ENCODE assay signal across 15 cellular contexts in genomic region chr16:3027488-3027795, GRCh38. TPM values are rescaled to one million over a fixed set of nuclear protein-coding genes. Genes with fewer than 3 reads are reported as not detected.
A peak's percentile ranks its signal among the peaks of the same experiment; 100 is the strongest.
DNase-seq lines count a peak whose midpoint lies in the region; ATAC-seq and TF ChIP-seq lines count a peak whose summit lies in the region.
"Had no signal": no experiment of that assay in that cellular context is flagged by ENCODE, and none has a peak within 500 bp of the region (broad histone marks: within the 10 kb centered on the region; RNA-seq: fewer than 3 reads in every experiment).

No MANE protein-coding gene starts in this region.

- intact Hi-C loops in Caco-2 (cut with micrococcal nuclease; ENCODE audit: unreplicated experiment): no loop called here
- intact Hi-C loops in colonic mucosa (cut with DNase I): no loop called here

- in situ Hi-C loops in HAP-1 (cut with MboI; ENCODE audit: low sequenced_read_pairs): no loop called here

- H3K4me1 ChIP-seq in Caco-2: peaks cover 21% of the 10 kb centered on the region
- H3K4me1 ChIP-seq in Karpas-422 (ENCODE audit: low read length): peaks cover 27% of the 10 kb centered on the region
- H3K4me1 ChIP-seq in smooth muscle cell (ENCODE audit: low read depth): peaks cover 16% of the 10 kb centered on the region
- H3K4me1 ChIP-seq in HAP-1: peaks cover 15% of the 10 kb centered on the region
- H3K4me1 ChIP-seq in colonic mucosa: peaks cover 15% of the 10 kb centered on the region

- POLR2A ChIA-PET in Caco-2 (lab: Charles Lee): interaction anchor here (0.6 to 2.0 kb wide), 6 partner anchors 11 to 345 kb away, joined by 4 to 15 read pairs (median 4); partner anchors contain the start of gene PKMYT1

- peak overlapping the region; percentile 50 for H3K27ac Mint-ChIP-seq in Caco-2 (ENCODE audit: unreplicated experiment)
- H3K27ac Mint-ChIP-seq in activated T-helper 17 cell treated with anti-CD3 and anti-CD28 coated beads, Interleukin-2, amount 50 U/mL, for 72 hours: no peak overlapping the region
- H3K27ac Mint-ChIP-seq: CD8-positive, alpha-beta T cell; T-helper 2 cell treated with Interferon-gamma antibody and Interleukin-4, amounts not matched to agents 5 μg/mL and 100 μg/mL, for 36 hours had no signal

- CTCF ChIA-PET in Caco-2 (lab: Charles Lee): interaction anchor here (0.7 to 2.6 kb wide), 16 partner anchors 7 to 153 kb away, joined by 3 to 89 read pairs (median 4); partner anchors contain the start of genes PAQR4 and TNFRSF12A

- DNase-seq in Caco-2: no peak
- DNase-seq in Karpas-422: no peak
- DNase-seq in smooth muscle cell (lab: John Stamatoyannopoulos, UW; ENCODE audit: unreplicated experiment): no peak
- no peak for DNase-seq in HAP-1 (ENCODE audit: low spot score in 2 of 2)
- DNase-seq in NCI-H748 treated with DMSO at 0.1 percent for 48 hours (lab: John Stamatoyannopoulos, UW): no peak
- no peak for DNase-seq in colonic mucosa
- DNase-seq: HCEC 1CT, NCI-H524 treated with DMSO at 0.1 percent for 48 hours, SW 1271 had no signal

- no peaks in the 10 kb centered on the region for H3F3A ChIP-seq in smooth muscle cell (ENCODE audit: low read depth)

- H3K4me1 Mint-ChIP-seq in Caco-2 (ENCODE audit: low read depth, unreplicated experiment): peaks cover 21% of the 10 kb centered on the region
- H3K4me1 Mint-ChIP-seq in activated T-helper 17 cell treated with anti-CD3 and anti-CD28 coated beads, Interleukin-2, amount 50 U/mL, for 72 hours: peaks cover 16% of the 10 kb centered on the region

- no peaks in the 10 kb centered on the region for H3K9me2 ChIP-seq in Karpas-422 (replicated peaks; ENCODE audit: insufficient read depth, low read length)

- H3K4me3 ChIP-seq in Caco-2 (ENCODE audit: low read depth, low read length) (no peak overlapping the region), Karpas-422 (ENCODE audit: low read length) (no peak overlapping the region), smooth muscle cell (no peak overlapping the region), HAP-1 (no peak overlapping the region), colonic mucosa (no peak overlapping the region)

- H3K9me3 ChIP-seq in Caco-2: no peaks in the 10 kb centered on the region
- no peaks in the 10 kb centered on the region for H3K9me3 ChIP-seq in Karpas-422 (ENCODE audit: low read length)
- no peaks in the 10 kb centered on the region for H3K9me3 ChIP-seq in smooth muscle cell (replicated peaks; ENCODE audit: low read depth)
- no peaks in the 10 kb centered on the region; the same call in 1 of the 2 replicates for H3K9me3 ChIP-seq in HAP-1
- no peaks in the 10 kb centered on the region for H3K9me3 ChIP-seq in colonic mucosa

- WGBS in smooth muscle cell (ENCODE audit: low lambda C conversion rate): 95% methylated on average over 8 of the region's 8 CpGs

- H3K9ac ChIP-seq in Karpas-422 (ENCODE audit: low read length) (no peak overlapping the region), smooth muscle cell (ENCODE audit: low read depth) (no peak overlapping the region), colonic mucosa (ENCODE audit: low read depth in 2 of 2, low read length in 2 of 2) (no peak overlapping the region)

- H3K9me3 Mint-ChIP-seq in Caco-2 (ENCODE audit: unreplicated experiment): no peaks in the 10 kb centered on the region
- no peaks in the 10 kb centered on the region for H3K9me3 Mint-ChIP-seq in activated T-helper 17 cell treated with anti-CD3 and anti-CD28 coated beads, Interleukin-2, amount 50 U/mL, for 72 hours
- H3K9me3 Mint-ChIP-seq: CD8-positive, alpha-beta T cell; T-helper 2 cell treated with Interferon-gamma antibody and Interleukin-4, amounts not matched to agents 5 μg/mL and 100 μg/mL, for 36 hours had no signal

- H2AFZ ChIP-seq in Karpas-422 (ENCODE audit: low read length) (no peak overlapping the region), smooth muscle cell (ENCODE audit: low read depth) (no peak overlapping the region)

- H3K27ac ChIP-seq in Karpas-422 (ENCODE audit: low read length) (no peak overlapping the region), smooth muscle cell (ENCODE audit: low read depth) (no peak overlapping the region), colonic mucosa (no peak overlapping the region)

- no peak for ATAC-seq in activated T-helper 17 cell treated with anti-CD3 and anti-CD28 coated beads, Interleukin-2, amount 50 U/mL, for 72 hours (replicated peaks)
- no peak for ATAC-seq in HG03469 (IDR thresholded peaks at IDR 0.05; ENCODE audit: unreplicated experiment)

- H3K27me3 ChIP-seq in Caco-2 (replicated peaks; ENCODE audit: control insufficient read depth, insufficient read depth, low read length) (no peaks in the 10 kb centered on the region), Karpas-422 (ENCODE audit: low read length) (no peaks in the 10 kb centered on the region), smooth muscle cell (ENCODE audit: low read depth) (peaks cover 11% of the 10 kb centered on the region), HAP-1 (ENCODE audit: low read depth) (peaks cover 30% of the 10 kb centered on the region), colonic mucosa (peaks cover 4% of the 10 kb centered on the region)

- TSS peak; percentile 22 for BruUV-seq in Caco-2 (replicated peaks; lab: Mats Ljungman, UMichigan)

- H3K36me3 ChIP-seq in Caco-2 (ENCODE audit: control insufficient read depth, insufficient read depth, low read length): peaks cover 6% of the 10 kb centered on the region
- H3K36me3 ChIP-seq in Karpas-422 (ENCODE audit: insufficient read depth, low read length): no peaks in the 10 kb centered on the region; the same call in 1 of the 2 replicates
- no peaks in the 10 kb centered on the region for H3K36me3 ChIP-seq in smooth muscle cell (ENCODE audit: low read depth)
- peaks cover 19% of the 10 kb centered on the region for H3K36me3 ChIP-seq in HAP-1 (replicated peaks)
- no peaks in the 10 kb centered on the region for H3K36me3 ChIP-seq in colonic mucosa

- 0 out of 2 replicates have a peak, but pooled peaks cover 12% of the 10 kb centered on the region for H4K20me1 ChIP-seq in Karpas-422 (ENCODE audit: insufficient read depth, low read depth, low read length)
- peaks cover 71% of the 10 kb centered on the region for H4K20me1 ChIP-seq in smooth muscle cell (ENCODE audit: low read depth)

- peaks cover 4% of the 10 kb centered on the region for H3K79me2 ChIP-seq in Karpas-422 (ENCODE audit: low read length)
- no peaks in the 10 kb centered on the region for H3K79me2 ChIP-seq in smooth muscle cell (ENCODE audit: low read depth)

- peaks cover 64% of the 10 kb centered on the region for H3K36me3 Mint-ChIP-seq in Caco-2 (ENCODE audit: insufficient read depth, unreplicated experiment)
- peaks cover 73% of the 10 kb centered on the region for H3K36me3 Mint-ChIP-seq in activated T-helper 17 cell treated with anti-CD3 and anti-CD28 coated beads, Interleukin-2, amount 50 U/mL, for 72 hours (ENCODE audit: low read depth)

- H3K27me3 Mint-ChIP-seq in Caco-2 (ENCODE audit: insufficient read depth, unreplicated experiment): no peaks in the 10 kb centered on the region
- H3K27me3 Mint-ChIP-seq in activated T-helper 17 cell treated with anti-CD3 and anti-CD28 coated beads, Interleukin-2, amount 50 U/mL, for 72 hours: peaks cover 8% of the 10 kb centered on the region

- H3K4me2 ChIP-seq in Karpas-422 (ENCODE audit: low read depth, low read length, poor library complexity, severe bottlenecking): peak overlapping the region; percentile 53
- peak overlapping the region; percentile 67 for H3K4me2 ChIP-seq in smooth muscle cell

- TF ChIP-seq CTCF in Caco-2 (IDR thresholded peaks at IDR 0.05; ENCODE audit: insufficient read depth in 1 of 2, low read depth in 1 of 2, low read length in 1 of 2, severe bottlenecking in 1 of 2, unreplicated experiment in 1 of 2): no peak
- no peak for TF ChIP-seq CTCF in smooth muscle cell (IDR thresholded peaks at IDR 0.05; ENCODE audit: borderline replicate concordance, insufficient read depth, poor library complexity, severe bottlenecking)
- TF ChIP-seq CTCF in colonic mucosa (IDR thresholded peaks at IDR 0.05): no peak

- H3K4me3 Mint-ChIP-seq in Caco-2 (ENCODE audit: unreplicated experiment): no peak overlapping the region
- peak overlapping the region; percentile 89 for H3K4me3 Mint-ChIP-seq in activated T-helper 17 cell treated with anti-CD3 and anti-CD28 coated beads, Interleukin-2, amount 50 U/mL, for 72 hours
- H3K4me3 Mint-ChIP-seq: CD8-positive, alpha-beta T cell; T-helper 2 cell treated with Interferon-gamma antibody and Interleukin-4, amounts not matched to agents 5 μg/mL and 100 μg/mL, for 36 hours had no signal

RNA-seq across cellular contexts. Expression of gene THOC6, which starts 3.6 kb away (rescaled TPM):
- total RNA-seq in Caco-2 (2022) (46.0 and 48.0 TPM in 2 replicates), smooth muscle cell (24.1 and 28.9 TPM in 2 replicates), colonic mucosa (10 to 100 TPM; 27.4 to 45.8 TPM)
- total RNA-seq in Karpas-422 (2014; rRNA removed; shearing (Covaris generic); ENCODE audit: low replicate concordance): 20.0 and 35.8 TPM in 2 replicates
- 10 to 100 TPM; 49.8 to 68.1 TPM for total RNA-seq in activated T-helper 17 cell treated with anti-CD3 and anti-CD28 coated beads, Interleukin-2, amount 50 U/mL, for 72 hours
- polyA plus RNA-seq in smooth muscle cell: 59.4 and 83.9 TPM in 2 replicates

RNA-seq across cellular contexts. Expression of gene HCFC1R1, which starts 3.7 kb away (rescaled TPM):
- total RNA-seq in Caco-2 (2022) (40.8 and 44.9 TPM in 2 replicates), smooth muscle cell (63.3 and 73.5 TPM in 2 replicates), colonic mucosa (10 to 100 TPM; 28.7 to 30.0 TPM)
- 51.7 and 67.8 TPM in 2 replicates for total RNA-seq in Karpas-422 (2014; rRNA removed; shearing (Covaris generic); ENCODE audit: low replicate concordance)
- total RNA-seq in activated T-helper 17 cell treated with anti-CD3 and anti-CD28 coated beads, Interleukin-2, amount 50 U/mL, for 72 hours: 10 to 100 TPM; 28.2 to 46.0 TPM
- polyA plus RNA-seq in smooth muscle cell: 337 and 367 TPM in 2 replicates

RNA-seq across cellular contexts. Expression of gene TNFRSF12A, which starts 7.3 kb away (rescaled TPM):
- 62.5 and 66.4 TPM in 2 replicates for total RNA-seq in Caco-2 (2022)
- 4.9 and 9.4 TPM in 2 replicates for total RNA-seq in Karpas-422 (2014; rRNA removed; shearing (Covaris generic); ENCODE audit: low replicate concordance)
- 10 to 100 TPM in 1 of 2 donors, 1 to 10 TPM in 1; 9.7 to 11.9 TPM for total RNA-seq in activated T-helper 17 cell treated with anti-CD3 and anti-CD28 coated beads, Interleukin-2, amount 50 U/mL, for 72 hours
- total RNA-seq in smooth muscle cell: 192 and 219 TPM in 2 replicates
- polyA plus RNA-seq in smooth muscle cell: 386 and 512 TPM in 2 replicates
- 10 to 100 TPM; 11.6 to 27.3 TPM for total RNA-seq in colonic mucosa

RNA-seq across cellular contexts. Expression of gene BICDL2, which starts 9.3 kb away (rescaled TPM):
- total RNA-seq in Caco-2 (2022) (10.6 and 11.1 TPM in 2 replicates), smooth muscle cell (0.49 and 1.5 TPM in 2 replicates), colonic mucosa (10 to 100 TPM; 56.6 to 83.9 TPM)
- not detected in 2 replicates for total RNA-seq in Karpas-422 (2014; rRNA removed; shearing (Covaris generic); ENCODE audit: low replicate concordance)
- total RNA-seq in activated T-helper 17 cell treated with anti-CD3 and anti-CD28 coated beads, Interleukin-2, amount 50 U/mL, for 72 hours: 10 to 100 TPM in 1 of 2 donors, 1 to 10 TPM in 1; 1.1 to 12.1 TPM
- 0.86 and 7.9 TPM in 2 replicates for polyA plus RNA-seq in smooth muscle cell
- total RNA-seq: CD8-positive, alpha-beta T cell; Daoy had no signal

RNA-seq across cellular contexts. Expression of gene CLDN6, which starts 9.5 kb away (rescaled TPM):
- 9.0 and 12.9 TPM in 2 replicates for total RNA-seq in Caco-2 (2022)
- total RNA-seq in Karpas-422 (2014; rRNA removed; shearing (Covaris generic); ENCODE audit: low replicate concordance): not detected in 2 replicates
- not detected for total RNA-seq in activated T-helper 17 cell treated with anti-CD3 and anti-CD28 coated beads, Interleukin-2, amount 50 U/mL, for 72 hours
- 97.0 and 113 TPM in 2 replicates for total RNA-seq in smooth muscle cell
- polyA plus RNA-seq in smooth muscle cell: 55.4 and 365 TPM in 2 replicates
- 1 to 10 TPM in 1 of 2 donors, not detected in 1; 1.2 TPM for total RNA-seq in colonic mucosa
- total RNA-seq: CD8-positive, alpha-beta T cell; Daoy; SK-MEL-5 had no signal
